In genomic region chr3:161343540-161343939, GRCh38 we compare ENCODE assay signal across 12 cellular contexts. TPM values are rescaled to one million over a fixed set of nuclear protein-coding genes. Genes with fewer than 3 reads are reported as not detected.
"Had no signal": no experiment of that assay in that cellular context is flagged by ENCODE, and none has a peak within 500 bp of the region (broad histone marks: within the 10 kb centered on the region; RNA-seq: fewer than 3 reads in every experiment).

No MANE protein-coding gene starts in this region.

- H3K27ac ChIP-seq: GM23248 had no signal

- H3K4me1 Mint-ChIP-seq: GM23338, H9 had no signal

- H3K4me2 ChIP-seq: GM23338 had no signal

- H3K4me3 ChIP-seq: GM23248, GM23338, HAP-1 had no signal

- H3K27ac Mint-ChIP-seq: GM23338, H9, HFFc6 had no signal

- H2AFZ ChIP-seq: GM23248, GM23338 had no signal

- H3K9me3 ChIP-seq: HAP-1 had no signal

- H3K36me3 ChIP-seq: HAP-1 had no signal

- ATAC-seq: GM23338, HCT116 had no signal

- H3K9me3 Mint-ChIP-seq: GM23338, H9, HFFc6 had no signal

- H3K9ac ChIP-seq: GM23248 had no signal

- H3K4me1 ChIP-seq: HAP-1 had no signal

- H3K4me3 Mint-ChIP-seq: GM23338, H9, HFFc6 had no signal

- DNase-seq: GM23248, GOT3, H7, H9, HCEC 1CT, HFFc6 had no signal

- FAIRE-seq: H1, H54 had no signal

RNA-seq across cellular contexts. Expression of gene SPTSSB, which starts 27.8 kb away (rescaled TPM):
- total RNA-seq: GM23248, H4, HFFc6 had no signal
- polyA plus RNA-seq: GM23248 had no signal
